In the genomic region with DNA sequence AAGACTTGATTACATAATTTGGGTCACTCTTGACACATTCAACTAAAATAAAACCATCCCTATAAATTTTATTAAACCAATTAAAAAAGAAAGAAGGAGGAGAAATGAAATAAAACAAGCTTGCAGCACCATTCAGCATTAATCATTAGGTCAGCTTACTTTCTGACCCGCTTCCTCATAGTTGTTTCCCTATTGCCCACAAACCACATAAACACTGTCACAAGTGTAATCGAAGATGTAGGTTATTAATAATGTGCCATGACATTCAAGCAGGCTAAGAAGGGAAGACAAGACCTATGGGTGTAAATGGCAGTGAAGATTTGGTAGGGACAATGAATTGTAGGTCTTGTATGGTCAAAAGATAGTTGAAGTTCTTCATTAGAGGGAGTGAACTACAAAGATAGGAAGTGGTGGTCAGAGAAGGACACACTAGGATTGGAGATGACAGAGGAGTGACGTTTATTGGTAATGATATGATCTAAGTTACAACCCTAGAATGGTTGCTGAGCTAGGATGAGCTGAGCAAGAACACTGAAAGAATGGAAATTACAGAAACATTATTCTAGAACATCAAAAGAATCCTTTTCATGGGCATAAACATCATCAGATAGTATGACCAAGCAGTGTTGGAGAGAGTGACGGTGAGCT, we compare ENCODE assay signal across 19 cellular contexts.
DNase-seq lines count a peak whose midpoint lies in the region; ATAC-seq, FAIRE-seq and TF ChIP-seq lines count a peak whose summit lies in the region.
"Had no signal": no experiment of that assay in that cellular context is flagged by ENCODE, and none has a peak within 500 bp of the region (broad histone marks: within the 10 kb centered on the region; RNA-seq: fewer than 3 reads in every experiment).

No MANE protein-coding gene starts in this region.

- no peak for TF ChIP-seq RAD21 in IMR-90 (IDR thresholded peaks at IDR 0.05; ENCODE audit: low read length)

- H2BK15ac ChIP-seq in IMR-90 (ENCODE audit: low read depth, low read length) = no peak overlapping the region

- no peak overlapping the region for H3K23ac ChIP-seq in IMR-90 (ENCODE audit: low read depth, low read length)

- peaks cover 8% of the 10 kb centered on the region for H3K4me1 Mint-ChIP-seq in progenitor cell of endocrine pancreas (ENCODE audit: low read depth)

- in situ Hi-C loops in IMR-90 (cut with MboI; ENCODE audit: low sequenced_read_pairs) = no loop called here

- H4K91ac ChIP-seq in IMR-90 (ENCODE audit: insufficient read depth, low read depth, low read length) = no peak overlapping the region

- TF ChIP-seq POLR2A in IMR-90 (IDR thresholded peaks at IDR 0.05; ENCODE audit: low read depth, low read length) = no peak

- H3K4me3 Mint-ChIP-seq in progenitor cell of endocrine pancreas (ENCODE audit: low read depth) = no peak overlapping the region
- H3K4me3 Mint-ChIP-seq: GM23338 had no signal

- H3K4me2 ChIP-seq in IMR-90 (ENCODE audit: low read depth, low read length) = no peak overlapping the region
- H3K4me2 ChIP-seq: GM23338 had no signal

- no peak overlapping the region for H2BK20ac ChIP-seq in IMR-90 (ENCODE audit: low read depth, low read length)

- H3K36me3 ChIP-seq in IMR-90 (ENCODE audit: control insufficient read depth, insufficient read depth, low read length) = no peaks in the 10 kb centered on the region
- H3K36me3 ChIP-seq: SJCRH30 had no signal

- H3K18ac ChIP-seq in IMR-90 (ENCODE audit: low read depth, low read length) = no peak overlapping the region

- no peak overlapping the region for H2AK5ac ChIP-seq in IMR-90 (ENCODE audit: low read depth, low read length)

- H3K27ac Mint-ChIP-seq in progenitor cell of endocrine pancreas = peak overlapping the region; percentile 4
- H3K27ac Mint-ChIP-seq: GM23338 had no signal

- H2AK9ac ChIP-seq in IMR-90 (replicated peaks; ENCODE audit: low read depth, low read length, poor library complexity) = no peak overlapping the region

- H4K8ac ChIP-seq in IMR-90 (ENCODE audit: low read depth in 2 of 2, low read length in 2 of 2) = no peak overlapping the region

- H3K14ac ChIP-seq in IMR-90 (replicated peaks; ENCODE audit: low read depth, low read length) = 0 out of 2 replicates have a peak overlapping the region, but pooled peaks have one; percentile 32

- dilution Hi-C loops in IMR-90 (cut with HindIII; ENCODE audit: low sequenced_read_pairs, unreplicated experiment) = no loop called here

- H3K36me3 Mint-ChIP-seq in progenitor cell of endocrine pancreas (ENCODE audit: insufficient read depth) = no peaks in the 10 kb centered on the region

- H3K9me3 Mint-ChIP-seq in progenitor cell of endocrine pancreas (ENCODE audit: low read depth) = no peaks in the 10 kb centered on the region
- H3K9me3 Mint-ChIP-seq: GM23338 had no signal

- no peaks in the 10 kb centered on the region for H3K9me3 ChIP-seq in IMR-90 (ENCODE audit: control insufficient read depth, insufficient read depth, low read length)
- H3K9me3 ChIP-seq: SJCRH30 had no signal

- no peak for TF ChIP-seq CTCF in IMR-90 (conservative IDR thresholded peaks at IDR 0.05; ENCODE audit: low read depth, low read length)
- no peak for TF ChIP-seq CTCF in progenitor cell of endocrine pancreas (IDR thresholded peaks at IDR 0.05; ENCODE audit: unreplicated experiment)
- TF ChIP-seq CTCF in foreskin fibroblast (IDR thresholded peaks at IDR 0.05; ENCODE audit: low read depth, low read length) = no peak

- H2BK120ac ChIP-seq in IMR-90 (ENCODE audit: low read depth, low read length) = no peak overlapping the region

- H3K9ac ChIP-seq in IMR-90 (ENCODE audit: low read depth, low read length) = no peak overlapping the region

- intact Hi-C loops in IMR-90 (cut with micrococcal nuclease) = no loop called here

- no peak overlapping the region for H4K5ac ChIP-seq in IMR-90 (ENCODE audit: low read depth, low read length)

- no peaks in the 10 kb centered on the region for H3K9me1 ChIP-seq in IMR-90 (ENCODE audit: insufficient read depth, low read length)

- no peak for DNase-seq in IMR-90
- no peak for DNase-seq in progenitor cell of endocrine pancreas (ENCODE audit: low spot score, unreplicated experiment)
- no peak for DNase-seq in hypothalamus (lab: John Stamatoyannopoulos, UW)
- no peak for DNase-seq in activated CD4-positive, CD25-positive, alpha-beta regulatory T cell treated with anti-CD3 and anti-CD28 coated beads, Interleukin-2, amount 50 U/mL, for 72 hours
- DNase-seq in amygdala (lab: John Stamatoyannopoulos, UW) = no peak
- DNase-seq in foreskin fibroblast = no peak
- DNase-seq: NCI-H1092, NCI-H146, NCI-H2081, NCI-H510A treated with DMSO at 0.1 percent for 48 hours, NCI-H82, SJCRH30, SW 1271 had no signal

- no peak overlapping the region for H2AFZ ChIP-seq in IMR-90 (replicated peaks; ENCODE audit: low read length, poor library complexity)
- H2AFZ ChIP-seq: GM23338 had no signal

- H3K27me3 ChIP-seq in IMR-90 (ENCODE audit: control insufficient read depth, insufficient read depth, low read length) = no peaks in the 10 kb centered on the region
- H3K27me3 ChIP-seq: SJCRH30 had no signal

- CTCF ChIA-PET in IMR-90 (lab: Yijun Ruan, JAX) = no interaction called here

- H3K27ac ChIP-seq in IMR-90 (ENCODE audit: insufficient read depth, low read length) = no peak overlapping the region
- H3K27ac ChIP-seq: C4-2B, HL-60, SJCRH30 had no signal

- peak; percentile 52 for ATAC-seq in GM19452 (IDR thresholded peaks at IDR 0.05; ENCODE audit: unreplicated experiment)
- ATAC-seq in IMR-90 (ENCODE audit: low read depth) = no peak
- ATAC-seq: GM23338 had no signal

- no peaks in the 10 kb centered on the region for H3K79me1 ChIP-seq in IMR-90 (ENCODE audit: low read depth in 1 of 2, low read length in 2 of 2)

- H3K27me3 Mint-ChIP-seq in progenitor cell of endocrine pancreas = no peaks in the 10 kb centered on the region

- no peak overlapping the region for H3K56ac ChIP-seq in IMR-90 (ENCODE audit: extremely low read depth, insufficient read depth, low read length)

- no peak overlapping the region for H3K4ac ChIP-seq in IMR-90 (ENCODE audit: low read depth, low read length)

- no TSS peak for BruUV-seq in IMR-90 (replicated peaks; lab: Mats Ljungman, UMichigan)

- H4K20me1 ChIP-seq in IMR-90 (ENCODE audit: insufficient read depth, low read length) = no peaks in the 10 kb centered on the region

- no peaks in the 10 kb centered on the region for H3K4me1 ChIP-seq in IMR-90 (ENCODE audit: control insufficient read depth, insufficient read depth, low read length)
- H3K4me1 ChIP-seq: SJCRH30 had no signal

- FAIRE-seq in TTC549 (lab: Jason Lieb, UNC) = peak; percentile 7
- FAIRE-seq: HTR-8/SVneo had no signal

- POLR2A ChIA-PET in IMR-90 (lab: Charles Lee; ENCODE audit: unreplicated experiment) = no interaction called here

- no peak overlapping the region for H2BK5ac ChIP-seq in IMR-90 (ENCODE audit: low read depth, low read length, poor library complexity, severe bottlenecking)

- H3K4me3 ChIP-seq in IMR-90 (ENCODE audit: insufficient read depth, low read depth, low read length) (no peak overlapping the region), foreskin fibroblast (ENCODE audit: low read depth in 1 of 2, low read length in 2 of 2) (no peak overlapping the region)
- H3K4me3 ChIP-seq: GM23338, SJCRH30 had no signal

- no CpG with 5 or more reads among the region's 4 CpGs for WGBS in IMR-90 (ENCODE audit: extremely low coverage in 2 of 2, insufficient read length in 1 of 2), 2 experiments

TF ChIP-seq in IMR-90, 13 proteins besides CTCF, POLR2A, EP300 and RAD21:
- no peak for TF ChIP-seq CHD1 (IDR thresholded peaks at IDR 0.05; ENCODE audit: low read depth, low read length)
- TF ChIP-seq, protein P1, sequence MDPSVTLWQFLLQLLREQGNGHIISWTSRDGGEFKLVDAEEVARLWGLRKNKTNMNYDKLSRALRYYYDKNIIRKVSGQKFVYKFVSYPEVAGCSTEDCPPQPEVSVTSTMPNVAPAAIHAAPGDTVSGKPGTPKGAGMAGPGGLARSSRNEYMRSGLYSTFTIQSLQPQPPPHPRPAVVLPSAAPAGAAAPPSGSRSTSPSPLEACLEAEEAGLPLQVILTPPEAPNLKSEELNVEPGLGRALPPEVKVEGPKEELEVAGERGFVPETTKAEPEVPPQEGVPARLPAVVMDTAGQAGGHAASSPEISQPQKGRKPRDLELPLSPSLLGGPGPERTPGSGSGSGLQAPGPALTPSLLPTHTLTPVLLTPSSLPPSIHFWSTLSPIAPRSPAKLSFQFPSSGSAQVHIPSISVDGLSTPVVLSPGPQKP (IDR thresholded peaks at IDR 0.05; ENCODE audit: borderline replicate concordance, low read depth, low read length) = no peak
- TF ChIP-seq MAZ (IDR thresholded peaks at IDR 0.05; ENCODE audit: borderline replicate concordance, low read depth, low read length) = no peak
- TF ChIP-seq, protein P2, sequence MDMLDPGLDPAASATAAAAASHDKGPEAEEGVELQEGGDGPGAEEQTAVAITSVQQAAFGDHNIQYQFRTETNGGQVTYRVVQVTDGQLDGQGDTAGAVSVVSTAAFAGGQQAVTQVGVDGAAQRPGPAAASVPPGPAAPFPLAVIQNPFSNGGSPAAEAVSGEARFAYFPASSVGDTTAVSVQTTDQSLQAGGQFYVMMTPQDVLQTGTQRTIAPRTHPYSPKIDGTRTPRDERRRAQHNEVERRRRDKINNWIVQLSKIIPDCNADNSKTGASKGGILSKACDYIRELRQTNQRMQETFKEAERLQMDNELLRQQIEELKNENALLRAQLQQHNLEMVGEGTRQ (IDR thresholded peaks at IDR 0.05; ENCODE audit: low read depth, low read length) = no peak
- no peak for TF ChIP-seq BHLHE40 (IDR thresholded peaks at IDR 0.05; ENCODE audit: low read depth, low read length)
- TF ChIP-seq FOS (IDR thresholded peaks at IDR 0.05; ENCODE audit: low read depth, low read length) = no peak
- no peak for TF ChIP-seq SMC3 (IDR thresholded peaks at IDR 0.05; ENCODE audit: low read depth, low read length)
